8 cellular contexts compared by ENCODE assay signal in genomic region chr17:73901661-73902415, GRCh38.
DNase-seq lines count a peak whose midpoint lies in the region; ATAC-seq and TF ChIP-seq lines count a peak whose summit lies in the region.

No MANE protein-coding gene starts in this region.

- H3K4me1 ChIP-seq in mucosa of descending colon (ENCODE audit: low read depth): peaks cover 6% of the 10 kb centered on the region
- H3K4me1 ChIP-seq in transverse colon: peaks cover 0 to 15% (median 8%) of the 10 kb centered on the region in 4 donors

- H3K27ac ChIP-seq in transverse colon: peak overlapping the region in 1 of 4 donors; percentile 26

- peak; percentile 60 for DNase-seq in DMS53 treated with DMSO at 0.1 percent for 48 hours (lab: John Stamatoyannopoulos, UW; ENCODE audit: unreplicated experiment)
- DNase-seq in NOMO-1 (lab: John Stamatoyannopoulos, UW; ENCODE audit: unreplicated experiment in 2 of 2): peak; percentile 71 to 78
- DNase-seq in central memory CD8-positive, alpha-beta T cell (ENCODE audit: low spot score in 2 of 2): no peak
- peak; percentile 75 to 83 (median 78) for DNase-seq in mucosa of descending colon
- peak; percentile 72 for DNase-seq in transverse colon
- no peak for DNase-seq in NCI-H446 treated with DMSO at 0.1 percent for 48 hours (lab: John Stamatoyannopoulos, UW)

- no peak for TF ChIP-seq EP300 in transverse colon (IDR thresholded peaks at IDR 0.05; ENCODE audit: low read depth)

- H3K27me3 Mint-ChIP-seq in central memory CD8-positive, alpha-beta T cell: peaks cover 58% of the 10 kb centered on the region

- in situ Hi-C loops in transverse colon (cut with MboI; ENCODE audit: low pct_ligation_motif_present in 1 of 4, low pct_unique_long_range_greater_than_20kb in 1 of 4, low sequenced_read_pairs in 3 of 4): no loop called here

- H3K4me3 Mint-ChIP-seq in central memory CD8-positive, alpha-beta T cell: peak overlapping the region; percentile 76

- peak overlapping the region; percentile 84 for H3K27ac Mint-ChIP-seq in central memory CD8-positive, alpha-beta T cell (ENCODE audit: low read depth)

- H3K4me3 ChIP-seq in mucosa of descending colon (no peak overlapping the region), transverse colon (peak overlapping the region in 3 of 4 donors; percentile 28 to 49 (median 36))

- H3K9me3 ChIP-seq in mucosa of descending colon (no peaks in the 10 kb centered on the region), transverse colon (no peaks in the 10 kb centered on the region)

- H3K9me3 Mint-ChIP-seq in central memory CD8-positive, alpha-beta T cell: no peaks in the 10 kb centered on the region

- TF ChIP-seq POLR2A in transverse colon (IDR thresholded peaks at IDR 0.05): no peak

- H3K27me3 ChIP-seq in transverse colon: peaks cover 85% of the 10 kb centered on the region

- 0 to 4% methylated on average over 1 to 49 of the region's 49 CpGs for WGBS in transverse colon (ENCODE audit: low coverage in 1 of 2), 2 donors

- peaks cover 1% of the 10 kb centered on the region for H3K36me3 Mint-ChIP-seq in central memory CD8-positive, alpha-beta T cell (ENCODE audit: insufficient read depth)

- H3K4me1 Mint-ChIP-seq in central memory CD8-positive, alpha-beta T cell: peaks cover 7% of the 10 kb centered on the region

- intact Hi-C loops in mucosa of descending colon (cut with DNase I, micrococcal nuclease) (no loop called here), transverse colon (cut with DNase I; ENCODE audit: low total_unique reads) (no loop called here)

- no peak for TF ChIP-seq CTCF in mucosa of descending colon (IDR thresholded peaks at IDR 0.05)
- TF ChIP-seq CTCF in transverse colon (IDR thresholded peaks at IDR 0.05): peak in 2 of 5 experiments; percentile 16 to 23

- H3K36me3 ChIP-seq in mucosa of descending colon (ENCODE audit: low read depth): no peaks in the 10 kb centered on the region
- no peaks in the 10 kb centered on the region for H3K36me3 ChIP-seq in transverse colon

- no peak for ATAC-seq in central memory CD8-positive, alpha-beta T cell (replicated peaks; ENCODE audit: extremely low read depth, poor library complexity, severe bottlenecking)
- ATAC-seq in mucosa of descending colon (peak; percentile 94), HG03342 (IDR thresholded peaks at IDR 0.05; ENCODE audit: unreplicated experiment) (no peak), GM21423 (IDR thresholded peaks at IDR 0.05; ENCODE audit: unreplicated experiment) (no peak)

Comparison
In these comparisons a context has a peak if more than half of its experiments do, and no peak if none do; other contexts are left out.
1. DNase-seq: peak in DMS53 treated with DMSO at 0.1 percent for 48 hours (single experiment), NOMO-1 (2 of 2), mucosa of descending colon (3 of 3) and transverse colon (single experiment); none in central memory CD8-positive, alpha-beta T cell (0 of 2) and NCI-H446 treated with DMSO at 0.1 percent for 48 hours (single experiment).